12 cellular contexts compared by ENCODE assay signal in genomic region chr12:24861751-24862575, GRCh38.
DNase-seq lines count a peak whose midpoint lies in the region; ATAC-seq, FAIRE-seq and TF ChIP-seq lines count a peak whose summit lies in the region.
"Had no signal": no experiment of that assay in that cellular context is flagged by ENCODE, and none has a peak within 500 bp of the region (broad histone marks: within the 10 kb centered on the region; RNA-seq: fewer than 3 reads in every experiment).

No MANE protein-coding gene starts in this region.

- H3K27me3 ChIP-seq in GM12878 (replicated peaks in 1 of 2; ENCODE audit: control insufficient read depth in 2 of 2, insufficient read depth in 2 of 2, low read length in 1 of 2) (no peaks in the 10 kb centered on the region), pancreas (no peaks in the 10 kb centered on the region)
- H3K27me3 ChIP-seq: stomach had no signal

- H3K4me3 ChIP-seq in GM12878 (no peak overlapping the region), pancreas (no peak overlapping the region)
- H3K4me3 ChIP-seq: stomach had no signal

- intact Hi-C loops in GM12878 (cut with micrococcal nuclease; ENCODE audit: unreplicated experiment), result no loop called here
- intact Hi-C loops in pancreas (cut with DNase I), result no loop called here

- no peak for TF ChIP-seq POLR2A in GM12878 (IDR thresholded peaks at IDR 0.05; ENCODE audit: low read depth, low read length)

- DNase-seq in GM12878 (ENCODE audit: low read depth, low spot score) (no peak), pancreas (peak in 1 of 6 donors; percentile 59), NCI-H1436 (lab: John Stamatoyannopoulos, UW) (no peak), NCI-H526 (lab: John Stamatoyannopoulos, UW) (no peak), hippocampal formation (lab: John Stamatoyannopoulos, UW) (no peak)
- DNase-seq in stimulated activated CD4-positive, alpha-beta T cell treated with anti-CD3 and anti-CD28 coated beads, Interleukin-2, amount 100 ng/mL, for 48 hours, result no peak
- DNase-seq: DND-41, NCI-H524, stomach had no signal

- SMC1A ChIA-PET in GM12878 (lab: Charles Lee; ENCODE audit: uncharacterized antibody, unreplicated experiment), result interaction anchor here (0.6 to 2.4 kb wide), 7 partner anchors 7 to 292 kb away, joined by 3 to 14 read pairs (median 5); no protein-coding TSS in a partner anchor

- H3K4me2 ChIP-seq in GM12878 (ENCODE audit: control insufficient read depth, insufficient read depth), result peak overlapping the region; percentile 7; the same call in 1 of the 2 replicates

- no peaks in the 10 kb centered on the region for H4K20me1 ChIP-seq in GM12878 (ENCODE audit: control insufficient read depth, insufficient read depth)

- H3K4me1 ChIP-seq in GM12878 (ENCODE audit: control insufficient read depth, insufficient read depth, low read length) (peaks cover 19% of the 10 kb centered on the region), pancreas (peaks cover 11 to 24% (median 19%) of the 10 kb centered on the region in 3 donors)

- TF ChIP-seq EP300 in GM12878 (IDR thresholded peaks at IDR 0.05; ENCODE audit: borderline replicate concordance in 1 of 2, control insufficient read depth in 1 of 2, low read depth in 2 of 2, low read length in 2 of 2), result no peak

- TF ChIP-seq RAD21 in GM12878 (IDR thresholded peaks at IDR 0.05; ENCODE audit: insufficient read depth, low read depth, low read length), result no peak

- no TSS peak for BruUV-seq in GM12878 (replicated peaks; lab: Mats Ljungman, UMichigan)

- POLR2A ChIA-PET in GM12878 (lab: Charles Lee), result no interaction called here

- H3K9me3 ChIP-seq in GM12878 (replicated peaks; ENCODE audit: control insufficient read depth, insufficient read depth, low read length) (peaks cover 1% of the 10 kb centered on the region; the same call in 2 of the 3 replicates), pancreas (no peaks in the 10 kb centered on the region)
- H3K9me3 ChIP-seq: stomach had no signal

- H3K27ac ChIP-seq in GM12878 (ENCODE audit: control insufficient read depth, insufficient read depth) (no peak overlapping the region), pancreas (peak overlapping the region in 3 of 4 donors; percentile 39 to 82 (median 77))
- H3K27ac ChIP-seq: stomach had no signal

- no peaks in the 10 kb centered on the region for H3K79me2 ChIP-seq in GM12878 (ENCODE audit: control insufficient read depth, insufficient read depth, low read length)

- RAD21 ChIA-PET in GM12878 (lab: Charles Lee; ENCODE audit: unreplicated experiment), result interaction anchor here (0.9 kb wide), 1 partner anchor 265 kb away, joined by 3 read pairs; no protein-coding TSS in a partner anchor

- H2AFZ ChIP-seq in GM12878 (ENCODE audit: control insufficient read depth, low read depth, low read length), result no peak overlapping the region

- in situ Hi-C loops in GM12878 (cut with MboI), result no loop called here

- FAIRE-seq in GM12878 (lab: Jason Lieb, UNC), result no peak
- no peak for FAIRE-seq in pancreas (lab: Jason Lieb, UNC)
- FAIRE-seq: endometrium had no signal

- 93% methylated on average over 1 of the region's 1 CpG for WGBS in GM12878 (ENCODE audit: insufficient coverage, insufficient replicate concordance, low lambda C conversion rate, missing lambda C conversion rate)
- 25 to 36% methylated on average over 1 of the region's 1 CpG for whole genome bisulfite sequencing in pancreas, 2 donors

- ATAC-seq in GM19438 (IDR thresholded peaks at IDR 0.05; ENCODE audit: low read depth, unreplicated experiment), result peak; percentile 65
- peak; percentile 61 for ATAC-seq in HG03097 (IDR thresholded peaks at IDR 0.05; ENCODE audit: low FRiP score, unreplicated experiment)
- ATAC-seq in GM12878, result peak; percentile 91
- ATAC-seq in pancreas, result peak; percentile 81 to 93 (median 91)

- no peak for TF ChIP-seq CTCF in GM12878 (IDR thresholded peaks at IDR 0.05 in 2 of 3, conservative IDR thresholded peaks at IDR 0.05 in 1 of 3; ENCODE audit: control insufficient read depth in 2 of 3, extremely low read depth in 1 of 3, insufficient read depth in 1 of 3, low read depth in 3 of 3, low read length in 3 of 3)
- TF ChIP-seq CTCF in pancreas (IDR thresholded peaks at IDR 0.05), result no peak

- H3K36me3 ChIP-seq in GM12878 (ENCODE audit: control insufficient read depth in 2 of 2, insufficient read depth in 2 of 2, low read length in 1 of 2) (peaks cover 0 to 4% of the 10 kb centered on the region in 2 experiments; a peak in 1 of 4 replicates), pancreas (no peaks in the 10 kb centered on the region)
- H3K36me3 ChIP-seq: stomach had no signal

- H3K9ac ChIP-seq in GM12878 (ENCODE audit: control insufficient read depth, insufficient read depth, low read length), result no peak overlapping the region

- CTCF ChIA-PET in GM12878 (lab: Yijun Ruan, JAX), result interaction anchor here (1.2 to 4.3 kb wide), 3 partner anchors 10 to 129 kb away, joined by 3 to 31 read pairs (median 4); no protein-coding TSS in a partner anchor

TF ChIP-seq in GM12878, 131 proteins besides CTCF, POLR2A, EP300 and RAD21:
- TF ChIP-seq MXI1 (IDR thresholded peaks at IDR 0.05; ENCODE audit: low read depth, low read length), result no peak
- TF ChIP-seq BMI1 (IDR thresholded peaks at IDR 0.05; ENCODE audit: borderline replicate concordance), result no peak
- TF ChIP-seq IKZF2 (IDR thresholded peaks at IDR 0.05), result peak; percentile 49 to 53; a peak in 3 of 4 replicates
- no peak for TF ChIP-seq SREBF2 (IDR thresholded peaks at IDR 0.05; ENCODE audit: low read length)
- TF ChIP-seq MTA2 (IDR thresholded peaks at IDR 0.05; ENCODE audit: low read depth), result no peak
- no peak for TF ChIP-seq MYC (IDR thresholded peaks at IDR 0.05; ENCODE audit: insufficient read depth, insufficient read length, insufficient replicate concordance, low read length, severe bottlenecking)
- peak; percentile 56 for TF ChIP-seq RUNX3 (IDR thresholded peaks at IDR 0.05; ENCODE audit: low read length)
- no peak for TF ChIP-seq RBBP5 (conservative IDR thresholded peaks at IDR 0.05)
- no peak for TF ChIP-seq CHD2 (IDR thresholded peaks at IDR 0.05; ENCODE audit: borderline replicate concordance, low read depth, low read length)
- TF ChIP-seq PML (IDR thresholded peaks at IDR 0.05; ENCODE audit: low read length), result no peak
- no peak for TF ChIP-seq E2F4 (IDR thresholded peaks at IDR 0.05; ENCODE audit: low read depth, low read length)
- TF ChIP-seq POLR2AphosphoS5 (IDR thresholded peaks at IDR 0.05; ENCODE audit: low read length), result no peak
- no peak for TF ChIP-seq USF2 (IDR thresholded peaks at IDR 0.05; ENCODE audit: borderline replicate concordance, low read depth, low read length)
- no peak for TF ChIP-seq FOS (IDR thresholded peaks at IDR 0.05; ENCODE audit: borderline replicate concordance, extremely low read depth, insufficient read length)
- TF ChIP-seq CREM (IDR thresholded peaks at IDR 0.05; ENCODE audit: low read depth), result no peak
- peak; percentile 35 for TF ChIP-seq SKIL (IDR thresholded peaks at IDR 0.05; ENCODE audit: low read depth, poor library complexity, severe bottlenecking)
- TF ChIP-seq HCFC1 (IDR thresholded peaks at IDR 0.05; ENCODE audit: low read length), result no peak
